In the genomic region with DNA sequence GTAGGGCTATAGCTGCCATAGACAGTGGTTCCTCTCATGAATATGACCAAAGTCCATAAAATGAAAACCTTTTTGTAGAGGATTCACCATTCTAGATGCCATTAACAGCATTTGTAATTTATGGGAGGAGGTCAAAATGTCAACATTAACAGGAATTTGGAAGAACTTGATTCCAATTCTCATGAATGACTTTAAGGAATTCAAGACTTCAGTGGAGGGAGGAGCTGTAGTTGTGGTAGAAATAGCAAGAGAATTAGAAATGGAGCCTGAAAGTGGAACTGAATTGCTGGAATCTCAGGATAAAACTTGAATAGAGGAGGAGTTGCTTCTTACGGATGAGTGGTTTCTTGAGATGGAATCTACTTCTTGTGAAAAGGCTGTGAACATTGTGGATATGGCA, we compare ENCODE assay signal across 26 cellular contexts.
DNase-seq lines count a peak whose midpoint lies in the region; ATAC-seq, FAIRE-seq and TF ChIP-seq lines count a peak whose summit lies in the region.
"Had no signal": no experiment of that assay in that cellular context is flagged by ENCODE, and none has a peak within 500 bp of the region (broad histone marks: within the 10 kb centered on the region; RNA-seq: fewer than 3 reads in every experiment).

No MANE protein-coding gene starts in this region.

- no peaks in the 10 kb centered on the region for H3K4me1 ChIP-seq in astrocyte (ENCODE audit: insufficient read depth, low read length)
- H3K4me1 ChIP-seq: A549; BLaER1 treated with 17β-estradiol and CSF1 and Interleukin-3, amounts not matched to agents 10 nM and 100 nM; Caco-2 had no signal

- H3K27me3 ChIP-seq in astrocyte (ENCODE audit: insufficient read depth, low read length) (no peaks in the 10 kb centered on the region), WERI-Rb-1 (ENCODE audit: insufficient read depth, low read depth, severe bottlenecking) (no peaks in the 10 kb centered on the region)
- H3K27me3 ChIP-seq: BLaER1 treated with 17β-estradiol and CSF1 and Interleukin-3, amounts not matched to agents 10 nM and 100 nM had no signal

- TF ChIP-seq CTCF in astrocyte (IDR thresholded peaks at IDR 0.05; ENCODE audit: insufficient read depth, low read depth, low read length): no peak
- no peak for TF ChIP-seq CTCF in WERI-Rb-1 (IDR thresholded peaks at IDR 0.05; ENCODE audit: low read depth, low read length)

- H3K27me3 Mint-ChIP-seq in astrocyte (ENCODE audit: low read depth, unreplicated experiment): no peaks in the 10 kb centered on the region
- no peaks in the 10 kb centered on the region for H3K27me3 Mint-ChIP-seq in activated T-helper 1 cell treated with anti-CD3 and anti-CD28 coated beads, Interleukin-12 subunit alpha, Interleukin-12 subunit beta, Interleukin-2, Interleukin-4 antibody, amounts not matched to agents 30 ng/mL and 10 ng/mL and 1 ng/mL, durations not matched to agents 14 hours and 24 hours and 36 hours (ENCODE audit: insufficient read depth)
- H3K27me3 Mint-ChIP-seq: B cell; CD4-positive, alpha-beta T cell had no signal

- no peaks in the 10 kb centered on the region for H4K20me1 ChIP-seq in astrocyte (ENCODE audit: insufficient read depth, low read length)
- H4K20me1 ChIP-seq: BLaER1 treated with 17β-estradiol and CSF1 and Interleukin-3, amounts not matched to agents 10 nM and 100 nM had no signal

- DNase-seq in astrocyte (ENCODE audit: low read depth) (peak; percentile 4), glomerular visceral epithelial cell (ENCODE audit: extremely low spot score) (peak; percentile 18), kidney tubule cell (ENCODE audit: low spot score) (peak; percentile 44), WERI-Rb-1 (no peak)
- no peak for DNase-seq in activated T-helper 1 cell treated with anti-CD3 and anti-CD28 coated beads, Interleukin-12 subunit alpha, Interleukin-12 subunit beta, Interleukin-2, Interleukin-4 antibody, amounts not matched to agents 30 ng/mL and 10 ng/mL and 1 ng/mL, durations not matched to agents 14 hours and 24 hours and 36 hours (ENCODE audit: low spot score)
- DNase-seq: AML-193; Caco-2; Calu3; CD4-positive, alpha-beta T cell; CD8-positive, alpha-beta T cell; DMS 273 treated with DMSO at 0.1 percent for 48 hours; DMS153; DMS53; DMS79; DND-41; EL; GDM1 had no signal

- H3K4me2 ChIP-seq in astrocyte (ENCODE audit: low read length): no peak overlapping the region
- H3K4me2 ChIP-seq: A549; BLaER1 treated with 17β-estradiol and CSF1 and Interleukin-3, amounts not matched to agents 10 nM and 100 nM had no signal

- ATAC-seq in HG02798 (IDR thresholded peaks at IDR 0.05; ENCODE audit: poor library complexity, unreplicated experiment): no peak
- ATAC-seq: A549; CD8-positive, alpha-beta T cell; GM12878 had no signal

- FAIRE-seq in astrocyte (lab: Jason Lieb, UNC): no peak
- FAIRE-seq: A549, GM12878, GM12892, GM18507 had no signal

- H3K27ac Mint-ChIP-seq in astrocyte (ENCODE audit: unreplicated experiment): no peak overlapping the region
- no peak overlapping the region for H3K27ac Mint-ChIP-seq in activated T-helper 1 cell treated with anti-CD3 and anti-CD28 coated beads, Interleukin-12 subunit alpha, Interleukin-12 subunit beta, Interleukin-2, Interleukin-4 antibody, amounts not matched to agents 30 ng/mL and 10 ng/mL and 1 ng/mL, durations not matched to agents 14 hours and 24 hours and 36 hours
- H3K27ac Mint-ChIP-seq: B cell; CD4-positive, alpha-beta T cell; CD8-positive, alpha-beta T cell had no signal

- no peak overlapping the region for H3K9ac ChIP-seq in astrocyte (ENCODE audit: low read length)
- H3K9ac ChIP-seq: BLaER1 treated with 17β-estradiol and CSF1 and Interleukin-3, amounts not matched to agents 10 nM and 100 nM had no signal

- no peaks in the 10 kb centered on the region for H3K79me2 ChIP-seq in astrocyte (ENCODE audit: insufficient read depth, low read length)

- H3K4me3 Mint-ChIP-seq in astrocyte (ENCODE audit: unreplicated experiment): no peak overlapping the region
- H3K4me3 Mint-ChIP-seq in activated T-helper 1 cell treated with anti-CD3 and anti-CD28 coated beads, Interleukin-12 subunit alpha, Interleukin-12 subunit beta, Interleukin-2, Interleukin-4 antibody, amounts not matched to agents 30 ng/mL and 10 ng/mL and 1 ng/mL, durations not matched to agents 14 hours and 24 hours and 36 hours: no peak overlapping the region
- H3K4me3 Mint-ChIP-seq: B cell; CD4-positive, alpha-beta T cell; CD8-positive, alpha-beta T cell had no signal

- no peaks in the 10 kb centered on the region for H3K36me3 ChIP-seq in astrocyte (ENCODE audit: insufficient read depth, low read length)
- no peaks in the 10 kb centered on the region for H3K36me3 ChIP-seq in WERI-Rb-1
- H3K36me3 ChIP-seq: BLaER1 treated with 17β-estradiol and CSF1 and Interleukin-3, amounts not matched to agents 10 nM and 100 nM had no signal

- H3K36me3 Mint-ChIP-seq in astrocyte (ENCODE audit: low read depth, unreplicated experiment): no peaks in the 10 kb centered on the region
- no peaks in the 10 kb centered on the region for H3K36me3 Mint-ChIP-seq in activated T-helper 1 cell treated with anti-CD3 and anti-CD28 coated beads, Interleukin-12 subunit alpha, Interleukin-12 subunit beta, Interleukin-2, Interleukin-4 antibody, amounts not matched to agents 30 ng/mL and 10 ng/mL and 1 ng/mL, durations not matched to agents 14 hours and 24 hours and 36 hours (ENCODE audit: low read depth)
- H3K36me3 Mint-ChIP-seq: CD8-positive, alpha-beta T cell had no signal

- H3K9me3 Mint-ChIP-seq in astrocyte (ENCODE audit: unreplicated experiment): no peaks in the 10 kb centered on the region
- H3K9me3 Mint-ChIP-seq in activated T-helper 1 cell treated with anti-CD3 and anti-CD28 coated beads, Interleukin-12 subunit alpha, Interleukin-12 subunit beta, Interleukin-2, Interleukin-4 antibody, amounts not matched to agents 30 ng/mL and 10 ng/mL and 1 ng/mL, durations not matched to agents 14 hours and 24 hours and 36 hours: no peaks in the 10 kb centered on the region

- H3K4me1 Mint-ChIP-seq in astrocyte (ENCODE audit: low read depth, unreplicated experiment): peaks cover 2% of the 10 kb centered on the region
- no peaks in the 10 kb centered on the region for H3K4me1 Mint-ChIP-seq in activated T-helper 1 cell treated with anti-CD3 and anti-CD28 coated beads, Interleukin-12 subunit alpha, Interleukin-12 subunit beta, Interleukin-2, Interleukin-4 antibody, amounts not matched to agents 30 ng/mL and 10 ng/mL and 1 ng/mL, durations not matched to agents 14 hours and 24 hours and 36 hours (ENCODE audit: low read depth)
- H3K4me1 Mint-ChIP-seq: B cell had no signal

- H3K9me3 ChIP-seq in astrocyte (ENCODE audit: insufficient read depth, low read depth, low read length): no peaks in the 10 kb centered on the region
- no peaks in the 10 kb centered on the region for H3K9me3 ChIP-seq in WERI-Rb-1 (ENCODE audit: severe bottlenecking)
- H3K9me3 ChIP-seq: A549; BLaER1 treated with 17β-estradiol and CSF1 and Interleukin-3, amounts not matched to agents 10 nM and 100 nM; Caco-2 had no signal

- H2AFZ ChIP-seq in astrocyte (ENCODE audit: low read depth, low read length): no peak overlapping the region

- H3K27ac ChIP-seq in astrocyte (ENCODE audit: low read depth, low read length) (no peak overlapping the region), WERI-Rb-1 (no peak overlapping the region)
- H3K27ac ChIP-seq: 22Rv1; A549; BLaER1 treated with 17β-estradiol and CSF1 and Interleukin-3, amounts not matched to agents 10 nM and 100 nM; C4-2B had no signal

- H3K4me3 ChIP-seq in astrocyte (ENCODE audit: insufficient read depth, low read depth, low read length) (no peak overlapping the region), WERI-Rb-1 (ENCODE audit: low read depth, low read length) (no peak overlapping the region)
- H3K4me3 ChIP-seq: A549; BLaER1 treated with 17β-estradiol and CSF1 and Interleukin-3, amounts not matched to agents 10 nM and 100 nM; GM12878 had no signal

- intact Hi-C loops in activated T-helper 1 cell treated with anti-CD3 and anti-CD28 coated beads, Interleukin-12 subunit alpha, Interleukin-12 subunit beta, Interleukin-2, Interleukin-4 antibody, amounts not matched to agents 30 ng/mL and 10 ng/mL and 1 ng/mL, durations not matched to agents 14 hours and 24 hours and 36 hours (cut with micrococcal nuclease): no loop called here

Comparison
In these comparisons a context has a peak if more than half of its experiments do, and no peak if none do; other contexts are left out.
1. DNase-seq: peak in astrocyte (single experiment), glomerular visceral epithelial cell (single experiment) and kidney tubule cell (single experiment); none in activated T-helper 1 cell treated with anti-CD3 and anti-CD28 coated beads, Interleukin-12 subunit alpha, Interleukin-12 subunit beta, Interleukin-2, Interleukin-4 antibody, amounts not matched to agents 30 ng/mL and 10 ng/mL and 1 ng/mL, durations not matched to agents 14 hours and 24 hours and 36 hours (single experiment) and WERI-Rb-1 (single experiment).